ENCODE assay signal across 24 cellular contexts in the genomic region with DNA sequence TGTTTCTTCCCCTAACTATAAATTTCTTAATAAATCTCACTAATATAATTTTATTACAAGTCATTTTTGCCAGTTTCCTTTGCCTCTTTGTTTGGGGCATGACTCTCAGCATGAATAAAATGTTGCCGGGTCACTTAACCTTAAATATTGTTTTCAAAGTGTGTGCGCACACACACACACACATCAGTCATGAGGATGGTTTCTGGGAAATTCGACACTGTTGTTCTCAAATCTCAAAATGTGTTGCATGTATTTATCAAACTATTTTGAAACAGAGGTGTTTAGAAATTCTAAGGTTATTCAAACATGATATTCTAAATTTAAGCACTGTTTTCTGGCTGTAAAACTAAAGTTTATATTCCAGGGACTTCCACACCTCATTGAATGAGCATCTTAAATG. TPM values are rescaled to one million over a fixed set of nuclear protein-coding genes. Genes with fewer than 3 reads are reported as not detected.
DNase-seq lines count a peak whose midpoint lies in the region; ATAC-seq and TF ChIP-seq lines count a peak whose summit lies in the region.
"Had no signal": no experiment of that assay in that cellular context is flagged by ENCODE, and none has a peak within 500 bp of the region (broad histone marks: within the 10 kb centered on the region; RNA-seq: fewer than 3 reads in every experiment).

No MANE protein-coding gene starts in this region.

- no peaks in the 10 kb centered on the region for H3K9me3 ChIP-seq in uterus
- H3K9me3 ChIP-seq: BLaER1, SJSA1 had no signal

- peak overlapping the region; percentile 71 for H3K27ac ChIP-seq in uterus
- H3K27ac ChIP-seq: BLaER1, HL-60, SJSA1 had no signal

- no peaks in the 10 kb centered on the region for H3K27me3 ChIP-seq in uterus
- H3K27me3 ChIP-seq: BLaER1, SJSA1 had no signal

- H3K36me3 ChIP-seq in uterus = no peaks in the 10 kb centered on the region
- H3K36me3 ChIP-seq: BLaER1 had no signal

- H3K4me3 ChIP-seq in choroid plexus epithelial cell (ENCODE audit: low read depth, low read length) (no peak overlapping the region), uterus (no peak overlapping the region)
- H3K4me3 ChIP-seq: BLaER1, SJSA1 had no signal

- TF ChIP-seq CTCF in choroid plexus epithelial cell (conservative IDR thresholded peaks at IDR 0.05; ENCODE audit: low read depth, low read length) (no peak), uterus (IDR thresholded peaks at IDR 0.05) (no peak)

- DNase-seq in NCI-H748 (lab: John Stamatoyannopoulos, UW; ENCODE audit: unreplicated experiment) (peak; percentile 33), NCI-H748 treated with DMSO at 0.1 percent for 48 hours (lab: John Stamatoyannopoulos, UW) (no peak), choroid plexus epithelial cell (ENCODE audit: low read depth) (peak; percentile 62), iris pigment epithelial cell (ENCODE audit: low read depth) (peak; percentile 29), uterus (peak in 1 of 2 donors; percentile 35), NCI-H1048 (lab: John Stamatoyannopoulos, UW) (no peak), AG08396 (ENCODE audit: low spot score) (no peak)
- DNase-seq: CD4-positive, CD25-positive, alpha-beta regulatory T cell; DMS153; GOT3; NCI-H1092 treated with DMSO at 0.1 percent for 48 hours; NCI-H1436 treated with DMSO at 0.1 percent for 48 hours; NCI-H187 treated with DMSO at 0.1 percent for 48 hours; NCI-H226; NCI-H510A; NCI-H82; Right ventricle myocardium superior; RPMI8226; T-cell had no signal

- ATAC-seq in HG03025 (IDR thresholded peaks at IDR 0.05; ENCODE audit: low FRiP score, unreplicated experiment) = no peak
- ATAC-seq: T-cell had no signal

- TF ChIP-seq POLR2A in uterus (IDR thresholded peaks at IDR 0.05) = no peak

- intact Hi-C loops in uterus (cut with DNase I; ENCODE audit: low total_unique reads) = no loop called here

- no peaks in the 10 kb centered on the region for H3K4me1 ChIP-seq in uterus
- H3K4me1 ChIP-seq: BLaER1 had no signal

RNA-seq across cellular contexts. Expression of a gene that starts 31.5 kb away (rescaled TPM):
- 100 to 1,000 TPM in 1 of 4 donors, 10 to 100 TPM in 3; 10.5 to 167 (median 25.9) TPM for total RNA-seq in uterus
- total RNA-seq: CD4-positive, CD25-positive, alpha-beta regulatory T cell had no signal

RNA-seq across cellular contexts. Expression of a gene that starts 59.7 kb away (rescaled TPM):
- total RNA-seq in uterus = not detected
- total RNA-seq: A172; CD4-positive, CD25-positive, alpha-beta regulatory T cell; Right ventricle myocardium superior; SJSA1; T-cell had no signal

Comparison
In these comparisons a context has a peak if more than half of its experiments do, and no peak if none do; other contexts are left out.
1. DNase-seq: peak in NCI-H748 (single experiment), choroid plexus epithelial cell (single experiment) and iris pigment epithelial cell (single experiment); none in NCI-H748 treated with DMSO at 0.1 percent for 48 hours (single experiment), NCI-H1048 (single experiment) and AG08396 (single experiment).